Comparison of ENCODE assay signal across 25 cellular contexts in genomic region chr3:30293621-30294240, GRCh38.
DNase-seq lines count a peak whose midpoint lies in the region; ATAC-seq and TF ChIP-seq lines count a peak whose summit lies in the region.
"Had no signal": no experiment of that assay in that cellular context is flagged by ENCODE, and none has a peak within 500 bp of the region (broad histone marks: within the 10 kb centered on the region; RNA-seq: fewer than 3 reads in every experiment).

No MANE protein-coding gene starts in this region.

- TF ChIP-seq CTCF in heart right ventricle (IDR thresholded peaks at IDR 0.05), result no peak
- TF ChIP-seq CTCF in astrocyte of the spinal cord (IDR thresholded peaks at IDR 0.05; ENCODE audit: low read depth, low read length), result no peak
- TF ChIP-seq CTCF in gastroesophageal sphincter (IDR thresholded peaks at IDR 0.05), result no peak

- ATAC-seq in heart right ventricle, result peak in 3 of 8 donors; percentile 8 to 28 (median 18)
- no peak for ATAC-seq in Right ventricle myocardium inferior
- peak; percentile 12 for ATAC-seq in gastroesophageal sphincter
- no peak for ATAC-seq in GM21717 (IDR thresholded peaks at IDR 0.05; ENCODE audit: unreplicated experiment)
- ATAC-seq: activated T-helper 17 cell treated with anti-CD3 and anti-CD28 coated beads, Interleukin-2, amount 50 U/mL, for 72 hours had no signal

- H3K9me3 Mint-ChIP-seq in activated T-helper 1 cell treated with anti-CD3 and anti-CD28 coated beads, Interleukin-12 subunit alpha, Interleukin-12 subunit beta, Interleukin-2, Interleukin-4 antibody, amounts not matched to agents 30 ng/mL and 10 ng/mL and 1 ng/mL, durations not matched to agents 14 hours and 24 hours and 36 hours, result no peaks in the 10 kb centered on the region
- H3K9me3 Mint-ChIP-seq: activated naive CD4-positive, alpha-beta T cell treated with anti-CD3 and anti-CD28 coated beads, Interleukin-2, amount 50 U/mL, for 24 hours; activated T-helper 17 cell treated with anti-CD3 and anti-CD28 coated beads, Interleukin-2, amount 50 U/mL, for 72 hours; neural progenitor cell; stimulated activated naive CD8-positive, alpha-beta T cell treated with anti-CD3 and anti-CD28 coated beads, Interleukin-15, Interleukin-2, amounts not matched to agents 100 ng/mL and 50 ng/mL, for 24 hours; T-helper 1 cell treated with Interleukin-12 subunit alpha and Interleukin-12 subunit beta and Interleukin-4 antibody, amounts not matched to agents 30 μg/mL and 1 μg/mL, for 36 hours had no signal

- no peak for TF ChIP-seq EP300 in gastroesophageal sphincter (IDR thresholded peaks at IDR 0.05)

- WGBS in heart right ventricle, 2 donors, result 89% methylated on average over 6 of the region's 6 CpGs
- WGBS in gastroesophageal sphincter (ENCODE audit: low coverage in 1 of 2), 2 donors, result 58 to 84% methylated on average over 5 to 6 of the region's 6 CpGs

- intact Hi-C loops in heart right ventricle (cut with DNase I), result loop anchor here in 1 of 10 donors (10.0 kb wide), 1 partner anchor 391 kb away; no protein-coding TSS in a partner anchor
- intact Hi-C loops in Right ventricle myocardium inferior (cut with DNase I), result no loop called here
- intact Hi-C loops in activated T-helper 1 cell treated with anti-CD3 and anti-CD28 coated beads, Interleukin-12 subunit alpha, Interleukin-12 subunit beta, Interleukin-2, Interleukin-4 antibody, amounts not matched to agents 30 ng/mL and 10 ng/mL and 1 ng/mL, durations not matched to agents 14 hours and 24 hours and 36 hours (cut with micrococcal nuclease), result loop anchor here (2.0 kb wide), 1 partner anchor 313 kb away; the partner anchor contains the start of gene TGFBR2

- H3K27me3 ChIP-seq in heart right ventricle, result no peaks in the 10 kb centered on the region
- no peaks in the 10 kb centered on the region for H3K27me3 ChIP-seq in gastroesophageal sphincter
- no peaks in the 10 kb centered on the region for H3K27me3 ChIP-seq in subcutaneous abdominal adipose tissue (ENCODE audit: control insufficient read depth in 5 of 5, insufficient read depth in 4 of 5, low read length in 5 of 5)
- H3K27me3 ChIP-seq: BE2C, neural progenitor cell, vagina had no signal

- no peak overlapping the region for H3K27ac Mint-ChIP-seq in activated T-helper 1 cell treated with anti-CD3 and anti-CD28 coated beads, Interleukin-12 subunit alpha, Interleukin-12 subunit beta, Interleukin-2, Interleukin-4 antibody, amounts not matched to agents 30 ng/mL and 10 ng/mL and 1 ng/mL, durations not matched to agents 14 hours and 24 hours and 36 hours
- H3K27ac Mint-ChIP-seq: activated naive CD4-positive, alpha-beta T cell treated with anti-CD3 and anti-CD28 coated beads, Interleukin-2, amount 50 U/mL, for 24 hours; activated T-helper 17 cell treated with anti-CD3 and anti-CD28 coated beads, Interleukin-2, amount 50 U/mL, for 72 hours; CD8-positive, alpha-beta memory T cell; neural progenitor cell; stimulated activated naive CD8-positive, alpha-beta T cell treated with anti-CD3 and anti-CD28 coated beads, Interleukin-15, Interleukin-2, amounts not matched to agents 100 ng/mL and 50 ng/mL, for 24 hours; T-helper 1 cell treated with Interleukin-12 subunit alpha and Interleukin-12 subunit beta and Interleukin-4 antibody, amounts not matched to agents 30 μg/mL and 1 μg/mL, for 36 hours had no signal

- H3K4me3 Mint-ChIP-seq in activated T-helper 1 cell treated with anti-CD3 and anti-CD28 coated beads, Interleukin-12 subunit alpha, Interleukin-12 subunit beta, Interleukin-2, Interleukin-4 antibody, amounts not matched to agents 30 ng/mL and 10 ng/mL and 1 ng/mL, durations not matched to agents 14 hours and 24 hours and 36 hours, result no peak overlapping the region
- H3K4me3 Mint-ChIP-seq: activated naive CD4-positive, alpha-beta T cell treated with anti-CD3 and anti-CD28 coated beads, Interleukin-2, amount 50 U/mL, for 24 hours; activated T-helper 17 cell treated with anti-CD3 and anti-CD28 coated beads, Interleukin-2, amount 50 U/mL, for 72 hours; CD8-positive, alpha-beta memory T cell; neural progenitor cell; stimulated activated naive CD8-positive, alpha-beta T cell treated with anti-CD3 and anti-CD28 coated beads, Interleukin-15, Interleukin-2, amounts not matched to agents 100 ng/mL and 50 ng/mL, for 24 hours; T-helper 1 cell treated with Interleukin-12 subunit alpha and Interleukin-12 subunit beta and Interleukin-4 antibody, amounts not matched to agents 30 μg/mL and 1 μg/mL, for 36 hours had no signal

- TF ChIP-seq POLR2A in gastroesophageal sphincter (IDR thresholded peaks at IDR 0.05), result no peak

- H3K9ac ChIP-seq in subcutaneous abdominal adipose tissue (ENCODE audit: low read length in 5 of 5), result no peak overlapping the region
- H3K9ac ChIP-seq: neural progenitor cell had no signal

- H3K4me1 Mint-ChIP-seq in activated T-helper 1 cell treated with anti-CD3 and anti-CD28 coated beads, Interleukin-12 subunit alpha, Interleukin-12 subunit beta, Interleukin-2, Interleukin-4 antibody, amounts not matched to agents 30 ng/mL and 10 ng/mL and 1 ng/mL, durations not matched to agents 14 hours and 24 hours and 36 hours (ENCODE audit: low read depth), result peaks cover 40% of the 10 kb centered on the region
- H3K4me1 Mint-ChIP-seq: activated T-helper 17 cell treated with anti-CD3 and anti-CD28 coated beads, Interleukin-2, amount 50 U/mL, for 72 hours had no signal

- in situ Hi-C loops in astrocyte of the spinal cord (cut with HindIII; ENCODE audit: low sequenced_read_pairs), result no loop called here

- H3K4me3 ChIP-seq in heart right ventricle (no peak overlapping the region), astrocyte of the spinal cord (ENCODE audit: low read depth, low read length) (no peak overlapping the region), gastroesophageal sphincter (no peak overlapping the region), subcutaneous abdominal adipose tissue (ENCODE audit: low read depth in 1 of 5, low read length in 5 of 5) (peak overlapping the region in 3 of 5 donors; percentile 24 to 41 (median 31))
- H3K4me3 ChIP-seq: neural progenitor cell, vagina had no signal

- H3K4me1 ChIP-seq in heart right ventricle (peaks cover 0 to 43% (median 15%) of the 10 kb centered on the region in 9 donors), gastroesophageal sphincter (peaks cover 0 to 18% (median 3%) of the 10 kb centered on the region in 3 donors), subcutaneous abdominal adipose tissue (ENCODE audit: control insufficient read depth in 5 of 5, insufficient read depth in 5 of 5, low read length in 5 of 5) (peaks cover 0 to 39% (median 23%) of the 10 kb centered on the region in 5 donors)
- H3K4me1 ChIP-seq: BE2C had no signal

- H3K27ac ChIP-seq in heart right ventricle (peak overlapping the region in 6 of 10 donors; percentile 1 to 51 (median 12)), gastroesophageal sphincter (peak overlapping the region in 2 of 4 donors; percentile 18 to 30), subcutaneous abdominal adipose tissue (ENCODE audit: low read depth, low read length) (peak overlapping the region; percentile 73)
- H3K27ac ChIP-seq: neural progenitor cell, vagina had no signal

- no peaks in the 10 kb centered on the region for H3K9me3 ChIP-seq in heart right ventricle
- H3K9me3 ChIP-seq in gastroesophageal sphincter, result no peaks in the 10 kb centered on the region
- H3K9me3 ChIP-seq in subcutaneous abdominal adipose tissue (ENCODE audit: control insufficient read depth in 5 of 5, low read length in 5 of 5), result no peaks in the 10 kb centered on the region
- H3K9me3 ChIP-seq: BE2C, vagina had no signal

- DNase-seq in heart right ventricle (no peak), Right ventricle myocardium inferior (ENCODE audit: missing footprints) (no peak), astrocyte of the spinal cord (ENCODE audit: low read depth, low spot score) (peak; percentile 33), HK-2 (ENCODE audit: unreplicated experiment) (no peak)
- no peak for DNase-seq in activated T-helper 1 cell treated with anti-CD3 and anti-CD28 coated beads, Interleukin-12 subunit alpha, Interleukin-12 subunit beta, Interleukin-2, Interleukin-4 antibody, amounts not matched to agents 30 ng/mL and 10 ng/mL and 1 ng/mL, durations not matched to agents 14 hours and 24 hours and 36 hours (ENCODE audit: low spot score)
- DNase-seq: activated CD4-positive, alpha-beta T cell treated with anti-CD3 and anti-CD28 coated beads, Interleukin-2, amount 50 U/mL, for 48 hours; anterior cingulate cortex; BE2C; CD8-positive, alpha-beta memory T cell; cerebellar nuclear complex; H7; KBM-7; NCI-H1105; NCI-H446; NCI-H774; posterior cingulate gyrus had no signal

- no peaks in the 10 kb centered on the region for H3K27me3 Mint-ChIP-seq in activated T-helper 1 cell treated with anti-CD3 and anti-CD28 coated beads, Interleukin-12 subunit alpha, Interleukin-12 subunit beta, Interleukin-2, Interleukin-4 antibody, amounts not matched to agents 30 ng/mL and 10 ng/mL and 1 ng/mL, durations not matched to agents 14 hours and 24 hours and 36 hours (ENCODE audit: insufficient read depth)
- H3K27me3 Mint-ChIP-seq: activated naive CD4-positive, alpha-beta T cell treated with anti-CD3 and anti-CD28 coated beads, Interleukin-2, amount 50 U/mL, for 24 hours; CD8-positive, alpha-beta memory T cell; stimulated activated naive CD8-positive, alpha-beta T cell treated with anti-CD3 and anti-CD28 coated beads, Interleukin-15, Interleukin-2, amounts not matched to agents 100 ng/mL and 50 ng/mL, for 24 hours had no signal

- no peaks in the 10 kb centered on the region for H3K36me3 Mint-ChIP-seq in activated T-helper 1 cell treated with anti-CD3 and anti-CD28 coated beads, Interleukin-12 subunit alpha, Interleukin-12 subunit beta, Interleukin-2, Interleukin-4 antibody, amounts not matched to agents 30 ng/mL and 10 ng/mL and 1 ng/mL, durations not matched to agents 14 hours and 24 hours and 36 hours (ENCODE audit: low read depth)
- H3K36me3 Mint-ChIP-seq: activated naive CD4-positive, alpha-beta T cell treated with anti-CD3 and anti-CD28 coated beads, Interleukin-2, amount 50 U/mL, for 24 hours; CD8-positive, alpha-beta memory T cell; neural progenitor cell had no signal

- no peaks in the 10 kb centered on the region for H3K36me3 ChIP-seq in heart right ventricle
- no peaks in the 10 kb centered on the region for H3K36me3 ChIP-seq in gastroesophageal sphincter
- H3K36me3 ChIP-seq in subcutaneous abdominal adipose tissue (ENCODE audit: control insufficient read depth in 5 of 5, insufficient read depth in 5 of 5, low read length in 5 of 5), result no peaks in the 10 kb centered on the region
- H3K36me3 ChIP-seq: BE2C, neural progenitor cell, vagina had no signal

Comparison
In these comparisons a context has a peak if more than half of its experiments do, and no peak if none do; other contexts are left out.
1. H3K4me3 ChIP-seq: peak in subcutaneous abdominal adipose tissue (3 of 5); none in heart right ventricle (0 of 10), astrocyte of the spinal cord (single experiment) and gastroesophageal sphincter (0 of 2).